ENCODE assay signal across 10 cellular contexts in the genomic region with DNA sequence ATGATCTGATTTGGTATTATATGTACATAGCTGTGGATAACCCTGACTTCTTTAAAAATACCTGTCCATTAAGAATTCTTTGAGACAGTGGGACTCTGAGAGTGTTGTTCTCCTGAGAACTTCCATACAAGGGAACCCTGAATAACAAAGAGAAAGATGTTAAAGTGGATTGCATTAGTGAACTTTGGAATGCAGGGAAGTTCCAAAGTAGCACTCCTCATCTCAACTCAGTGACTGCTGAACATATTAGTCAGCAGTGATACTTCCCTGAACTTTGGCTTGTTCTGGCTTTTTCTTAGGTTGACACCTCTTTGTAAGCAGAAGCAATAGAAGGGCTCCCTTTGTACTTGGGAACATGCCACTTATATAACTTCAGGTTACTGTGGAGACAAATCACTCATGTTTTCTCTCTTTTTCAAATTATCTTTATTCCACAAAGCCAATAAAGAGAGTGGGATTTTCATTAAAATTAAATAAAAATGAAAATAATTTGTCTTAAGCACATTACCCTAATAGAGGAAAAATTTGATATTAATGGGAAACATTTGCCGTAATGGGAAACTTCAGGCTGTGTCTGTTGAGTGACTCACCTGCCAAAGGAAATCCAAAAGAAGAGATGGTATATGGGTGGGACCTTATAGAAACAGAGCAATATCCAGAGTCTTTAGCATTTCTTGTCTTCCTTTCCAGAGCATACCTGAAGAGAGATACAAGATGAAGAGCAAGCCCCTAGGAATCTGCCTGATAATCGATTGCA. TPM values are rescaled to one million over a fixed set of nuclear protein-coding genes. Genes with fewer than 3 reads are reported as not detected.
DNase-seq lines count a peak whose midpoint lies in the region; ATAC-seq, FAIRE-seq and TF ChIP-seq lines count a peak whose summit lies in the region.
"Had no signal": no experiment of that assay in that cellular context is flagged by ENCODE, and none has a peak within 500 bp of the region (broad histone marks: within the 10 kb centered on the region; RNA-seq: fewer than 3 reads in every experiment).

No MANE protein-coding gene starts in this region.

- no peak overlapping the region for H3K9ac ChIP-seq in fibroblast of lung (ENCODE audit: insufficient read depth, low read length)

- ATAC-seq in SK-N-SH treated with all-trans-retinoic acid at 6 μM for 48 hours (peak; percentile 73), omental fat pad (ENCODE audit: low FRiP score) (peak; percentile 85), GM18858 (IDR thresholded peaks at IDR 0.05; ENCODE audit: unreplicated experiment) (no peak), GM18505 (IDR thresholded peaks at IDR 0.05; ENCODE audit: unreplicated experiment) (no peak)

- H3K27ac Mint-ChIP-seq in CD8-positive, alpha-beta memory T cell = peak overlapping the region; percentile 29 to 96 (median 80)

- H3K4me1 Mint-ChIP-seq in CD8-positive, alpha-beta memory T cell = peaks cover 35 to 59% (median 50%) of the 10 kb centered on the region in 3 donors

- H3K9me3 ChIP-seq in CD8-positive, alpha-beta memory T cell (ENCODE audit: low read length) = no peaks in the 10 kb centered on the region
- no peaks in the 10 kb centered on the region for H3K9me3 ChIP-seq in fibroblast of lung (ENCODE audit: control insufficient read depth, insufficient read depth, low read depth, low read length)

- no peak for FAIRE-seq in D721Med (lab: Jason Lieb, UNC)

- peaks cover 4 to 74% (median 30%) of the 10 kb centered on the region in 3 donors for H3K36me3 Mint-ChIP-seq in CD8-positive, alpha-beta memory T cell

- peaks cover 12% of the 10 kb centered on the region for H3K4me1 ChIP-seq in CD8-positive, alpha-beta memory T cell (ENCODE audit: insufficient read depth, low read length)
- peaks cover 25% of the 10 kb centered on the region for H3K4me1 ChIP-seq in fibroblast of lung (ENCODE audit: control insufficient read depth, extremely low read depth, insufficient read depth, low read length)

- no peak overlapping the region for H3K27ac ChIP-seq in CD8-positive, alpha-beta memory T cell (ENCODE audit: low read depth, low read length)
- peak overlapping the region; percentile 64 for H3K27ac ChIP-seq in fibroblast of lung (ENCODE audit: insufficient read depth, low read length)

- peak overlapping the region in 1 of 7 donors; percentile 32 for H3K4me3 Mint-ChIP-seq in CD8-positive, alpha-beta memory T cell

- H3K36me3 ChIP-seq in CD8-positive, alpha-beta memory T cell (ENCODE audit: insufficient read depth, low read length) = peaks cover 26% of the 10 kb centered on the region
- peaks cover 2% of the 10 kb centered on the region for H3K36me3 ChIP-seq in fibroblast of lung (ENCODE audit: control insufficient read depth, insufficient read depth, low read length)

- H2AFZ ChIP-seq in fibroblast of lung (ENCODE audit: low read length) = no peak overlapping the region

- no peak for DNase-seq in CD8-positive, alpha-beta memory T cell
- DNase-seq in fibroblast of lung (ENCODE audit: low read depth in 2 of 2) (peak; percentile 76 to 98), omental fat pad (ENCODE audit: low spot score) (no peak), D721Med (ENCODE audit: insufficient read length, low spot score) (no peak)
- no peak for DNase-seq in stimulated activated CD4-positive, alpha-beta T cell treated with anti-CD3 and anti-CD28 coated beads, Interleukin-4, amount 100 ng/mL, for 1 hour
- DNase-seq: NCI-H345; stimulated activated naive CD4-positive, alpha-beta T cell had no signal

- H4K20me1 ChIP-seq in fibroblast of lung (ENCODE audit: control insufficient read depth, extremely low read depth, insufficient read depth, low read length) = no peaks in the 10 kb centered on the region

- H3K79me2 ChIP-seq in fibroblast of lung (ENCODE audit: control insufficient read depth, insufficient read depth, low read length) = peaks cover 2% of the 10 kb centered on the region

- TF ChIP-seq CTCF in fibroblast of lung (conservative IDR thresholded peaks at IDR 0.05 in 1 of 2, IDR thresholded peaks at IDR 0.05 in 1 of 2; ENCODE audit: low read depth in 1 of 2, low read length in 2 of 2) (no peak), omental fat pad (IDR thresholded peaks at IDR 0.05) (no peak), D721Med (IDR thresholded peaks at IDR 0.05; ENCODE audit: insufficient read depth, missing control alignments) (no peak)

- POLR2A ChIA-PET in CD8-positive, alpha-beta memory T cell (lab: Charles Lee) = no interaction called here

- peak overlapping the region; percentile 46 for H3K4me2 ChIP-seq in fibroblast of lung (ENCODE audit: extremely low read depth, insufficient read depth, low read length)

- no peaks in the 10 kb centered on the region for H3K27me3 Mint-ChIP-seq in CD8-positive, alpha-beta memory T cell

- no peaks in the 10 kb centered on the region for H3K27me3 ChIP-seq in CD8-positive, alpha-beta memory T cell (ENCODE audit: insufficient read depth, low read length, poor library complexity, severe bottlenecking)
- H3K27me3 ChIP-seq in fibroblast of lung (ENCODE audit: control insufficient read depth, insufficient read depth, low read length) = no peaks in the 10 kb centered on the region

- no peaks in the 10 kb centered on the region for H3K9me3 Mint-ChIP-seq in CD8-positive, alpha-beta memory T cell

- TF ChIP-seq POLR2A in GM18505 (IDR thresholded peaks at IDR 0.05; ENCODE audit: borderline replicate concordance, extremely low read depth, insufficient read depth, insufficient read length) = no peak

- H3K4me3 ChIP-seq in CD8-positive, alpha-beta memory T cell (ENCODE audit: low read length) = no peak overlapping the region
- no peak overlapping the region for H3K4me3 ChIP-seq in fibroblast of lung (replicated peaks in 1 of 4; ENCODE audit: control extremely low read depth in 1 of 4, insufficient read depth in 1 of 4, low read depth in 3 of 4, low read length in 4 of 4)

- CTCF ChIA-PET in CD8-positive, alpha-beta memory T cell (lab: Charles Lee) = interaction anchor here (1.1 to 3.5 kb wide), 3 partner anchors 9 to 83 kb away, joined by 4 to 13 read pairs (median 9); no protein-coding TSS in a partner anchor

TF ChIP-seq in SK-N-SH treated with all-trans-retinoic acid at 6 μM for 48 hours, 23 proteins besides CTCF, POLR2A, EP300 and RAD21 (continues in another document):
- TF ChIP-seq TCF4 (CRISPR knock-in tag; IDR thresholded peaks at IDR 0.05; ENCODE audit: borderline replicate concordance) = no peak
- TF ChIP-seq ZC3H10 (CRISPR knock-in tag; IDR thresholded peaks at IDR 0.05) = peak; percentile 8; the same call in 1 of the 2 replicates
- peak; percentile 79; the same call in 1 of the 2 replicates for TF ChIP-seq CSDC2 (CRISPR knock-in tag; IDR thresholded peaks at IDR 0.05)
- no peak for TF ChIP-seq ZFP3 (CRISPR knock-in tag; IDR thresholded peaks at IDR 0.05)
- TF ChIP-seq ESRRG (CRISPR knock-in tag; IDR thresholded peaks at IDR 0.05) = no peak
- TF ChIP-seq ZFP30 (CRISPR knock-in tag; IDR thresholded peaks at IDR 0.05) = no peak
- peak; percentile 87 for TF ChIP-seq ISL1 (CRISPR knock-in tag; IDR thresholded peaks at IDR 0.05)
- no peak for TF ChIP-seq RARB (CRISPR knock-in tag; IDR thresholded peaks at IDR 0.05)
- TF ChIP-seq, protein P1, sequence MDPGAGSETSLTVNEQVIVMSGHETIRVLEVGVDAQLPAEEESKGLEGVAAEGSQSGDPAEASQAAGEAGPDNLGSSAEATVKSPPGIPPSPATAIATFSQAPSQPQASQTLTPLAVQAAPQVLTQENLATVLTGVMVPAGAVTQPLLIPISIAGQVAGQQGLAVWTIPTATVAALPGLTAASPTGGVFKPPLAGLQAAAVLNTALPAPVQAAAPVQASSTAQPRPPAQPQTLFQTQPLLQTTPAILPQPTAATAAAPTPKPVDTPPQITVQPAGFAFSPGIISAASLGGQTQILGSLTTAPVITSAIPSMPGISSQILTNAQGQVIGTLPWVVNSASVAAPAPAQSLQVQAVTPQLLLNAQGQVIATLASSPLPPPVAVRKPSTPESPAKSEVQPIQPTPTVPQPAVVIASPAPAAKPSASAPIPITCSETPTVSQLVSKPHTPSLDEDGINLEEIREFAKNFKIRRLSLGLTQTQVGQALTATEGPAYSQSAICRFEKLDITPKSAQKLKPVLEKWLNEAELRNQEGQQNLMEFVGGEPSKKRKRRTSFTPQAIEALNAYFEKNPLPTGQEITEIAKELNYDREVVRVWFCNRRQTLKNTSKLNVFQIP (CRISPR knock-in tag; IDR thresholded peaks at IDR 0.05; ENCODE audit: borderline replicate concordance, low read depth) = no peak
- TF ChIP-seq ZNF565 (CRISPR knock-in tag; conservative IDR thresholded peaks at IDR 0.05; ENCODE audit: low read depth) = no peak

RNA-seq across cellular contexts. Expression of a gene that starts 33.3 kb away (rescaled TPM):
- 100 to 1,000 TPM; 291 to 303 TPM for total RNA-seq in CD8-positive, alpha-beta memory T cell
- 172 TPM for polyA plus RNA-seq in CD8-positive, alpha-beta memory T cell
- total RNA-seq in fibroblast of lung = 80.4 and 86.5 TPM in 2 replicates
- 24.9 and 39.3 TPM in 2 replicates for polyA plus RNA-seq in fibroblast of lung
- 18.4 and 31.1 TPM in 2 replicates for polyA plus RNA-seq in fibroblast of lung (2012)
- 46.1 and 77.7 TPM in 2 replicates for polyA minus RNA-seq in fibroblast of lung (ENCODE audit: low replicate concordance)
- total RNA-seq in omental fat pad = 100 to 1,000 TPM; 204 to 455 (median 293) TPM

RNA-seq across cellular contexts. Expression of a gene that starts 33.7 kb away (rescaled TPM):
- total RNA-seq in CD8-positive, alpha-beta memory T cell = 1 to 10 TPM; 6.7 to 7.3 TPM
- polyA plus RNA-seq in CD8-positive, alpha-beta memory T cell = 8.1 TPM
- 4.9 and 8.1 TPM in 2 replicates for total RNA-seq in fibroblast of lung
- polyA plus RNA-seq in fibroblast of lung = 5.0 and 5.5 TPM in 2 replicates
- 2.5 and 2.9 TPM in 2 replicates for polyA plus RNA-seq in fibroblast of lung (2012)
- polyA minus RNA-seq in fibroblast of lung (ENCODE audit: low replicate concordance) = 2.2 and 6.8 TPM in 2 replicates
- total RNA-seq in omental fat pad = 10 to 100 TPM; 13.5 to 47.0 (median 15.3) TPM

Comparison
In these comparisons a context has a peak if more than half of its experiments do, and no peak if none do; other contexts are left out.
1. DNase-seq: peak in fibroblast of lung (2 of 2); none in CD8-positive, alpha-beta memory T cell (0 of 5), omental fat pad (single experiment), stimulated activated CD4-positive, alpha-beta T cell treated with anti-CD3 and anti-CD28 coated beads, Interleukin-4, amount 100 ng/mL, for 1 hour (single experiment) and D721Med (single experiment).
2. ATAC-seq: peak in SK-N-SH treated with all-trans-retinoic acid at 6 μM for 48 hours (single experiment) and omental fat pad (single experiment); none in GM18858 (single experiment) and GM18505 (single experiment).